In genomic region chr10:120456626-120457430, GRCh38 we compare ENCODE assay signal across 9 cellular contexts. TPM values are rescaled to one million over a fixed set of nuclear protein-coding genes. Genes with fewer than 3 reads are reported as not detected.
A peak's percentile ranks its signal among the peaks of the same experiment; 100 is the strongest.
DNase-seq lines count a peak whose midpoint lies in the region; ATAC-seq and TF ChIP-seq lines count a peak whose summit lies in the region.
"Had no signal": no experiment of that assay in that cellular context is flagged by ENCODE, and none has a peak within 500 bp of the region (broad histone marks: within the 10 kb centered on the region; RNA-seq: fewer than 3 reads in every experiment).

PLPP4 (plus strand) TSS chr10:120457227; CDS start chr10:120457306, 79 bp downstream.

- peaks cover 32% of the 10 kb centered on the region for H3K27me3 Mint-ChIP-seq in GM23338 (ENCODE audit: insufficient read depth, low read depth, poor library complexity)

- no peaks in the 10 kb centered on the region for H3K9me2 ChIP-seq in GM23338 (ENCODE audit: insufficient read depth)

- no peak within 1 kb of the TSS for H3K27ac Mint-ChIP-seq in GM23338

- ATAC-seq in GM23338 = peak; percentile 69
- peak; percentile 88 for ATAC-seq in omental fat pad (ENCODE audit: low FRiP score)
- no peak for ATAC-seq in HG03520 (IDR thresholded peaks at IDR 0.05; ENCODE audit: unreplicated experiment)
- ATAC-seq in GM21619 (IDR thresholded peaks at IDR 0.05; ENCODE audit: unreplicated experiment) = no peak

- H3K36me3 Mint-ChIP-seq in GM23338 (ENCODE audit: low read depth) = no peaks in the 10 kb centered on the region

- no peaks in the 10 kb centered on the region for H3K9me3 Mint-ChIP-seq in GM23338

- H4K20me1 ChIP-seq in GM23338 (replicated peaks; ENCODE audit: insufficient read depth) = no peaks in the 10 kb centered on the region

- TF ChIP-seq CTCF in AG04449 (IDR thresholded peaks at IDR 0.05; ENCODE audit: insufficient read depth, low read length, missing control alignments) = no peak
- no peak for TF ChIP-seq CTCF in GM23338 (conservative IDR thresholded peaks at IDR 0.05; ENCODE audit: low read depth in 2 of 2)
- TF ChIP-seq CTCF in omental fat pad (IDR thresholded peaks at IDR 0.05) = no peak

- 0 out of 2 replicates have a peak, but pooled peaks cover 4% of the 10 kb centered on the region for H3K4me1 ChIP-seq in GM23338 (ENCODE audit: insufficient read depth)

- peak within 1 kb of the TSS; percentile 90 for H3K4me2 ChIP-seq in GM23338

- H3K27ac ChIP-seq in GM23338 (ENCODE audit: low read depth) = no peak within 1 kb of the TSS

- DNase-seq in AG04449 (ENCODE audit: low read depth, low spot score) (no peak), GM23338 (ENCODE audit: low spot score) (peak; percentile 59), T1000 (lab: John Stamatoyannopoulos, UW) (peak; percentile 68), glomerular visceral epithelial cell (ENCODE audit: extremely low spot score) (peak; percentile 85), omental fat pad (ENCODE audit: low spot score) (no peak), NCI-H187 treated with DMSO at 0.1 percent for 48 hours (lab: John Stamatoyannopoulos, UW) (no peak)

- H3F3A ChIP-seq in GM23338 (replicated peaks; ENCODE audit: low read depth) = no peaks in the 10 kb centered on the region

- peaks cover 47% of the 10 kb centered on the region for H3K27me3 ChIP-seq in GM23338 (ENCODE audit: insufficient read depth)

- H2AFZ ChIP-seq in GM23338 = peak within 1 kb of the TSS; percentile 99

- H3K4me3 ChIP-seq in AG04449 (ENCODE audit: low read depth, low read length) = peak within 1 kb of the TSS; percentile 80
- H3K4me3 ChIP-seq in GM23338 = peak within 1 kb of the TSS; percentile 68

- H3K4me1 Mint-ChIP-seq in GM23338 = peaks cover 10% of the 10 kb centered on the region

- CTCF ChIA-PET in AG04449 (lab: Yijun Ruan, JAX) = interaction anchor here (1.1 to 1.5 kb wide), 3 partner anchors 29 to 144 kb away, joined by 3 read pairs; no protein-coding TSS in a partner anchor

- no peaks in the 10 kb centered on the region for H3K79me2 ChIP-seq in GM23338 (replicated peaks; ENCODE audit: insufficient read depth)

- POLR2A ChIA-PET in AG04449 (lab: Yijun Ruan, JAX) = interaction anchor here (1.6 kb wide), 1 partner anchor 33 kb away, joined by 3 read pairs; no protein-coding TSS in a partner anchor

- no peaks in the 10 kb centered on the region for H3K36me3 ChIP-seq in GM23338 (ENCODE audit: insufficient read depth)

- H3K4me3 Mint-ChIP-seq in GM23338 = peak within 1 kb of the TSS; percentile 90

TF ChIP-seq in GM23338, 12 proteins besides CTCF, POLR2A, EP300 and RAD21:
- no peak for TF ChIP-seq CREB1 (CRISPR knock-in tag; IDR thresholded peaks at IDR 0.05; ENCODE audit: low read depth)
- TF ChIP-seq ZNF462 (CRISPR knock-in tag; IDR thresholded peaks at IDR 0.05) = no peak

RNA-seq across cellular contexts. Expression of gene PLPP4, which starts in this region (rescaled TPM):
- 0.31 TPM in 1 of 2 replicates, not detected in the other for total RNA-seq in GM23338 (2014; rRNA removed; shearing (Covaris generic))
- 0.24 and 0.42 TPM in 2 replicates for polyA plus RNA-seq in GM23338 (2016; fragmentation: Nextera tagmentation; extraction: Ambion mirVana)
- 1 to 10 TPM in 1 of 4 donors, under 1 TPM in 1, not detected in 2; 0.72 to 1.9 TPM for total RNA-seq in omental fat pad
- polyA plus RNA-seq: adipose tissue had no signal

Comparison
In these comparisons a context has a peak if more than half of its experiments do, and no peak if none do; other contexts are left out.
1. Peak in DNase-seq, ATAC-seq, H3K4me3 ChIP-seq and H3K4me2 ChIP-seq in GM23338; RNA of the gene not detected or under 1 TPM.
2. DNase-seq: peak in T1000 (single experiment) and glomerular visceral epithelial cell (single experiment); none in AG04449 (single experiment), omental fat pad (single experiment) and NCI-H187 treated with DMSO at 0.1 percent for 48 hours (single experiment).